Comparison of ENCODE assay signal across 10 cellular contexts in genomic region chr7:30727061-30727945, GRCh38. TPM values are rescaled to one million over a fixed set of nuclear protein-coding genes. Genes with fewer than 3 reads are reported as not detected.
A peak's percentile ranks its signal among the peaks of the same experiment; 100 is the strongest.
DNase-seq lines count a peak whose midpoint lies in the region; ATAC-seq, FAIRE-seq and TF ChIP-seq lines count a peak whose summit lies in the region.
"Had no signal": no experiment of that assay in that cellular context is flagged by ENCODE, and none has a peak within 500 bp of the region (broad histone marks: within the 10 kb centered on the region; RNA-seq: fewer than 3 reads in every experiment).

No MANE protein-coding gene starts in this region.

- TF ChIP-seq POLR2A in Raji (IDR thresholded peaks at IDR 0.05; ENCODE audit: insufficient read depth, low read depth, low read length) (peak; percentile 66), K562 (conservative IDR thresholded peaks at IDR 0.05) (no peak)

- 19% methylated on average over 8 of the region's 8 CpGs for WGBS in K562 (ENCODE audit: insufficient coverage, low coverage, missing lambda C conversion rate)

- FAIRE-seq in K562 (lab: Jason Lieb, UNC): peak; percentile 42

- ATAC-seq in K562: peak; percentile 57
- no peak for ATAC-seq in HG02981 (IDR thresholded peaks at IDR 0.05; ENCODE audit: unreplicated experiment)

- H3K36me3 ChIP-seq in K562 (ENCODE audit: control insufficient read depth, insufficient read depth, low read length) (no peaks in the 10 kb centered on the region), colonic mucosa (no peaks in the 10 kb centered on the region)

- no peak for TF ChIP-seq CTCF in K562 (IDR thresholded peaks at IDR 0.05 in 2 of 3, conservative IDR thresholded peaks at IDR 0.05 in 1 of 3; ENCODE audit: insufficient read depth in 2 of 3, low read depth in 1 of 3, low read length in 3 of 3)
- no peak for TF ChIP-seq CTCF in colonic mucosa (IDR thresholded peaks at IDR 0.05)

- in situ Hi-C loops in K562 (cut with MboI): no loop called here

- BruUV-seq in K562 (replicated peaks; lab: Mats Ljungman, UMichigan): no TSS peak

- H4K20me1 ChIP-seq in K562 (replicated peaks; ENCODE audit: control insufficient read depth, insufficient read depth, low read length): no peaks in the 10 kb centered on the region

- H3K9me1 ChIP-seq in K562 (ENCODE audit: control insufficient read depth, insufficient read depth, low read length): no peaks in the 10 kb centered on the region

- intact Hi-C loops in K562 (cut with micrococcal nuclease) (no loop called here), colonic mucosa (cut with DNase I) (no loop called here)

- H3K4me3 ChIP-seq in K562: no peak overlapping the region
- H3K4me3 ChIP-seq in colonic mucosa: no peak overlapping the region
- H3K4me3 ChIP-seq: SK-N-MC had no signal

- POLR2A ChIA-PET in K562 (lab: Yijun Ruan, JAX): interaction anchor here (0.7 kb wide), 2 partner anchors 11 to 205 kb away, joined by 3 read pairs; no protein-coding TSS in a partner anchor

- TF ChIP-seq RAD21 in K562 (CRISPR knock-in tag; conservative IDR thresholded peaks at IDR 0.05 in 1 of 2, IDR thresholded peaks at IDR 0.05 in 1 of 2): no peak

- no peaks in the 10 kb centered on the region for H3K79me2 ChIP-seq in K562 (ENCODE audit: control insufficient read depth, insufficient read depth, low read length)

- H3K4me2 ChIP-seq in K562 (ENCODE audit: insufficient read depth, low read length): peak overlapping the region; percentile 3; the same call in 1 of the 2 replicates

- TF ChIP-seq EP300 in K562 (IDR thresholded peaks at IDR 0.05; ENCODE audit: low read length): no peak

- H2AFZ ChIP-seq in K562 (ENCODE audit: low read depth, low read length): no peak overlapping the region

- H3K27me3 ChIP-seq in K562 (ENCODE audit: control insufficient read depth in 2 of 2, insufficient read depth in 2 of 2, low read length in 2 of 2) (peaks cover 39 to 67% of the 10 kb centered on the region in 2 experiments), colonic mucosa (no peaks in the 10 kb centered on the region)

- DNase-seq in NK-92 treated with Interleukin-12 subunit alpha and Interleukin-12 subunit beta, amount 100 ng/mL, for 24 hours (lab: John Stamatoyannopoulos, UW): peak; percentile 47
- DNase-seq in NK-92 (lab: John Stamatoyannopoulos, UW; ENCODE audit: unreplicated experiment): no peak
- no peak for DNase-seq in K562 (ENCODE audit: extremely low read depth in 1 of 4, low spot score in 3 of 4)
- DNase-seq in stimulated activated naive CD4-positive, alpha-beta T cell treated with Interleukin-2 at 50 U/mL for 16 hours (lab: John Stamatoyannopoulos, UW): peak; percentile 23
- no peak for DNase-seq in NCI-H2227 (lab: John Stamatoyannopoulos, UW; ENCODE audit: unreplicated experiment)
- no peak for DNase-seq in colonic mucosa

- CTCF ChIA-PET in K562 (lab: Yijun Ruan, JAX; ENCODE audit: low intra/inter-chr PET ratio): no interaction called here

- H3K9me3 ChIP-seq in K562 (replicated peaks; ENCODE audit: control insufficient read depth, insufficient read depth, low read depth, low read length) (no peaks in the 10 kb centered on the region), colonic mucosa (no peaks in the 10 kb centered on the region)

- H3K27ac ChIP-seq in K562 (ENCODE audit: extremely low read depth, low read depth, low read length) (no peak overlapping the region), colonic mucosa (no peak overlapping the region)
- H3K27ac ChIP-seq: SK-N-MC had no signal

- H3K9ac ChIP-seq in K562 (ENCODE audit: insufficient read depth in 1 of 2, low read depth in 2 of 2, low read length in 2 of 2) (no peak overlapping the region; a peak in 1 of 4 replicates), colonic mucosa (ENCODE audit: low read depth in 2 of 2, low read length in 2 of 2) (no peak overlapping the region)

- H3K4me1 ChIP-seq in K562 (replicated peaks in 1 of 2; ENCODE audit: control insufficient read depth in 2 of 2, insufficient read depth in 2 of 2, low read length in 2 of 2) (peaks cover 0 to 5% of the 10 kb centered on the region in 2 experiments; a peak in 2 of 5 replicates), colonic mucosa (no peaks in the 10 kb centered on the region)

TF ChIP-seq in K562, 482 proteins besides CTCF, POLR2A, EP300 and RAD21 (continues in another document):
- TF ChIP-seq TAL1 (IDR thresholded peaks at IDR 0.05): peak; percentile 31; the same call in 1 of the 2 replicates
- TF ChIP-seq SPI1 (IDR thresholded peaks at IDR 0.05; ENCODE audit: borderline replicate concordance, low read depth, low read length): peak; percentile 35; the same call in 1 of the 2 replicates
- peak; percentile 11; the same call in 1 of the 2 replicates for TF ChIP-seq ZNF589 (CRISPR knock-in tag; IDR thresholded peaks at IDR 0.05; ENCODE audit: low read depth)
- TF ChIP-seq MAZ (CRISPR knock-in tag; conservative IDR thresholded peaks at IDR 0.05 in 1 of 2, IDR thresholded peaks at IDR 0.05 in 1 of 2): no peak
- no peak for TF ChIP-seq MTF1 (CRISPR knock-in tag; IDR thresholded peaks at IDR 0.05; ENCODE audit: borderline replicate concordance)
- no peak for TF ChIP-seq CEBPG (CRISPR knock-in tag; IDR thresholded peaks at IDR 0.05)
- TF ChIP-seq CEBPG (tag; conservative IDR thresholded peaks at IDR 0.05 in 1 of 2, IDR thresholded peaks at IDR 0.05 in 1 of 2): 0 out of 4 replicates have a peak, but pooled peaks of 1 of the 2 experiments have one; percentile 2
- TF ChIP-seq TCF3 (CRISPR knock-in tag; IDR thresholded peaks at IDR 0.05): peak; percentile 43; the same call in 1 of the 2 replicates
- TF ChIP-seq TEAD4 (IDR thresholded peaks at IDR 0.05; ENCODE audit: low read length): peak; percentile 51; the same call in 1 of the 2 replicates
- TF ChIP-seq TEAD4 (CRISPR knock-in tag; IDR thresholded peaks at IDR 0.05; ENCODE audit: borderline replicate concordance): no peak

RNA-seq across cellular contexts. Expression of gene INMT, which starts 24.6 kb away (rescaled TPM):
- total RNA-seq in K562 (2011; cell fraction: chromatin; rRNA removed; ENCODE audit: low replicate concordance): not detected in 2 replicates
- total RNA-seq in K562 (2011; cell fraction: nucleolus; rRNA removed): not detected in 2 replicates
- total RNA-seq in K562 (2011; cell fraction: nucleoplasm; rRNA removed): not detected in 2 replicates
- total RNA-seq in K562 (2014; rRNA removed) (not detected in 2 replicates), K562 (2014; rRNA removed; fragmentation: Illumina TruSeq; extraction: Trizol) (not detected in 2 replicates), K562 (2015; rRNA removed; fragmentation: Illumina TruSeq; extraction: Trizol) (0.04 TPM in 1 of 2 replicates, not detected in the other), K562 (2021) (0.11 and 0.27 TPM in 2 replicates), colonic mucosa (1 to 10 TPM; 2.3 to 6.0 TPM)
- polyA plus RNA-seq in K562 (2011; rRNA removed) (not detected in 2 replicates), K562 (2014; fragmentation: Illumina TruSeq; extraction: Trizol) (not detected in 2 replicates), K562 (2014; fragmentation: Nextera tagmentation; extraction: Ambion mirVana) (not detected), K562 (2014; rRNA removed) (not detected in 2 replicates)
- polyA plus RNA-seq in K562 (2011; cell fraction: cytosol; rRNA removed): not detected in 2 replicates
- polyA plus RNA-seq in K562 (2011; cell fraction: nucleus; rRNA removed): not detected in 2 replicates
- 0.05 TPM in 1 of 2 replicates, not detected in the other for polyA plus RNA-seq in K562 (2012)
- not detected in 2 replicates for polyA minus RNA-seq in K562 (2011; rRNA and poly(A)+ RNA removed)
- not detected in 2 replicates for polyA minus RNA-seq in K562 (2011; cell fraction: cytosol; rRNA and poly(A)+ RNA removed)
- polyA minus RNA-seq in K562 (2011; cell fraction: nucleus; rRNA and poly(A)+ RNA removed): not detected in 2 replicates
- total RNA-seq: kidney epithelial cell had no signal

RNA-seq across cellular contexts. Expression of gene MINDY4, which starts 43.9 kb away (rescaled TPM):
- 30.4 and 31.9 TPM in 2 replicates for total RNA-seq in K562 (2011; cell fraction: chromatin; rRNA removed; ENCODE audit: low replicate concordance)
- 15.9 and 17.5 TPM in 2 replicates for total RNA-seq in K562 (2011; cell fraction: nucleolus; rRNA removed)
- 20.6 and 29.6 TPM in 2 replicates for total RNA-seq in K562 (2011; cell fraction: nucleoplasm; rRNA removed)
- 11.0 and 13.0 TPM in 2 replicates for total RNA-seq in K562 (2014; rRNA removed)
- total RNA-seq in K562 (2014; rRNA removed; fragmentation: Illumina TruSeq; extraction: Trizol): 9.9 and 11.9 TPM in 2 replicates
- total RNA-seq in K562 (2015; rRNA removed; fragmentation: Illumina TruSeq; extraction: Trizol): 14.1 and 14.4 TPM in 2 replicates
- 12.6 and 13.1 TPM in 2 replicates for total RNA-seq in K562 (2021)
- polyA plus RNA-seq in K562 (2011; rRNA removed): 4.9 and 8.1 TPM in 2 replicates
- 3.5 and 6.6 TPM in 2 replicates for polyA plus RNA-seq in K562 (2011; cell fraction: cytosol; rRNA removed)
- 14.3 and 27.5 TPM in 2 replicates for polyA plus RNA-seq in K562 (2011; cell fraction: nucleus; rRNA removed)
- polyA plus RNA-seq in K562 (2012): 8.7 and 10.6 TPM in 2 replicates
- 13.6 and 16.7 TPM in 2 replicates for polyA plus RNA-seq in K562 (2014; fragmentation: Illumina TruSeq; extraction: Trizol)
- 1 to 10 TPM; 2.1 to 2.3 TPM for polyA plus RNA-seq in K562 (2014; fragmentation: Nextera tagmentation; extraction: Ambion mirVana)
- 9.7 and 10.0 TPM in 2 replicates for polyA plus RNA-seq in K562 (2014; rRNA removed)
- polyA minus RNA-seq in K562 (2011; rRNA and poly(A)+ RNA removed): 8.8 and 10.5 TPM in 2 replicates
- 4.8 and 6.0 TPM in 2 replicates for polyA minus RNA-seq in K562 (2011; cell fraction: cytosol; rRNA and poly(A)+ RNA removed)
- polyA minus RNA-seq in K562 (2011; cell fraction: nucleus; rRNA and poly(A)+ RNA removed): 21.9 and 22.3 TPM in 2 replicates
- total RNA-seq in colonic mucosa: 1 to 10 TPM; 2.2 to 4.2 TPM

RNA-seq across cellular contexts. Expression of gene CRHR2, which starts 45.0 kb away (rescaled TPM):
- total RNA-seq in K562 (2011; cell fraction: chromatin; rRNA removed; ENCODE audit: low replicate concordance): not detected in 2 replicates
- not detected in 2 replicates for total RNA-seq in K562 (2011; cell fraction: nucleolus; rRNA removed)
- not detected in 2 replicates for total RNA-seq in K562 (2011; cell fraction: nucleoplasm; rRNA removed)
- total RNA-seq in K562 (2014; rRNA removed) (not detected in 2 replicates), K562 (2014; rRNA removed; fragmentation: Illumina TruSeq; extraction: Trizol) (not detected in 2 replicates), K562 (2015; rRNA removed; fragmentation: Illumina TruSeq; extraction: Trizol) (not detected in 2 replicates), K562 (2021) (not detected in 2 replicates), colonic mucosa (under 1 TPM in 1 of 2 donors, not detected in 1; 0.16 TPM)
- polyA plus RNA-seq in K562 (2011; rRNA removed) (not detected in 2 replicates), K562 (2014; fragmentation: Illumina TruSeq; extraction: Trizol) (not detected in 2 replicates), K562 (2014; fragmentation: Nextera tagmentation; extraction: Ambion mirVana) (not detected), K562 (2014; rRNA removed) (not detected in 2 replicates)
- not detected in 2 replicates for polyA plus RNA-seq in K562 (2011; cell fraction: cytosol; rRNA removed)
- not detected in 2 replicates for polyA plus RNA-seq in K562 (2011; cell fraction: nucleus; rRNA removed)
- polyA plus RNA-seq in K562 (2012): not detected in 2 replicates
- not detected in 2 replicates for polyA minus RNA-seq in K562 (2011; rRNA and poly(A)+ RNA removed)
- polyA minus RNA-seq in K562 (2011; cell fraction: cytosol; rRNA and poly(A)+ RNA removed): not detected in 2 replicates
- not detected in 2 replicates for polyA minus RNA-seq in K562 (2011; cell fraction: nucleus; rRNA and poly(A)+ RNA removed)
- total RNA-seq: kidney epithelial cell had no signal

Comparison
In these comparisons a context has a peak if more than half of its experiments do, and no peak if none do; other contexts are left out.
1. DNase-seq: peak in NK-92 treated with Interleukin-12 subunit alpha and Interleukin-12 subunit beta, amount 100 ng/mL, for 24 hours (single experiment) and stimulated activated naive CD4-positive, alpha-beta T cell treated with Interleukin-2 at 50 U/mL for 16 hours (single experiment); none in NK-92 (single experiment), K562 (0 of 4), NCI-H2227 (single experiment) and colonic mucosa (single experiment).